In genomic region chr17:83126275-83126930, GRCh38 we compare ENCODE assay signal across 23 cellular contexts. TPM values are rescaled to one million over a fixed set of nuclear protein-coding genes. Genes with fewer than 3 reads are reported as not detected.
DNase-seq lines count a peak whose midpoint lies in the region; TF ChIP-seq lines count a peak whose summit lies in the region.
"Had no signal": no experiment of that assay in that cellular context is flagged by ENCODE, and none has a peak within 500 bp of the region (broad histone marks: within the 10 kb centered on the region; RNA-seq: fewer than 3 reads in every experiment).

No MANE protein-coding gene starts in this region.

- no peaks in the 10 kb centered on the region for H3K79me1 ChIP-seq in neuronal stem cell (ENCODE audit: low read depth, low read length)

- H2BK5ac ChIP-seq in neuronal stem cell (ENCODE audit: low read length): no peak overlapping the region

- H3K36me3 ChIP-seq in CD8-positive, alpha-beta memory T cell (ENCODE audit: insufficient read depth, low read length): no peaks in the 10 kb centered on the region
- no peaks in the 10 kb centered on the region for H3K36me3 ChIP-seq in neuronal stem cell (replicated peaks in 1 of 2; ENCODE audit: control insufficient read depth in 2 of 2, insufficient read depth in 2 of 2, low read length in 2 of 2)
- H3K36me3 ChIP-seq: esophagus muscularis mucosa had no signal

- CTCF ChIA-PET in CD8-positive, alpha-beta memory T cell (lab: Charles Lee): no interaction called here

- no peak overlapping the region for H3K4me2 ChIP-seq in neuronal stem cell (ENCODE audit: insufficient read depth, low read length, poor library complexity, severe bottlenecking)

- H3K9me3 ChIP-seq in CD8-positive, alpha-beta memory T cell (ENCODE audit: low read length): no peaks in the 10 kb centered on the region
- H3K9me3 ChIP-seq in neuronal stem cell (replicated peaks in 1 of 2; ENCODE audit: control insufficient read depth in 2 of 2, insufficient read depth in 1 of 2, low read depth in 1 of 2, low read length in 2 of 2): peaks cover 0 to 10% of the 10 kb centered on the region in 2 donors
- H3K9me3 ChIP-seq: esophagus muscularis mucosa had no signal

- no peak overlapping the region for H4K91ac ChIP-seq in neuronal stem cell (ENCODE audit: low read depth, low read length, poor library complexity)

- H2BK15ac ChIP-seq in neuronal stem cell (ENCODE audit: low read length): no peak overlapping the region

- H3K14ac ChIP-seq in neuronal stem cell (ENCODE audit: low read length): peak overlapping the region; percentile 14

- H3K9ac ChIP-seq in neuronal stem cell (ENCODE audit: low read depth, low read length, poor library complexity): no peak overlapping the region

- no peak overlapping the region for H4K8ac ChIP-seq in neuronal stem cell (ENCODE audit: low read depth, low read length)

- H2AK5ac ChIP-seq in neuronal stem cell (ENCODE audit: low read depth, low read length): peak overlapping the region; percentile 50

- peaks cover 12 to 23% (median 13%) of the 10 kb centered on the region in 3 donors for H3K27me3 Mint-ChIP-seq in CD14-positive monocyte (ENCODE audit: low read depth in 3 of 3)
- H3K27me3 Mint-ChIP-seq in CD8-positive, alpha-beta memory T cell: peaks cover 26 to 34% of the 10 kb centered on the region in 2 donors
- peaks cover 26% of the 10 kb centered on the region for H3K27me3 Mint-ChIP-seq in dendritic cell treated with granulocyte-macrophage colony-stimulating factor and Interleukin-4, amounts not matched to agents 40 ng/mL and 50 ng/mL, for 4 days

- no peak for TF ChIP-seq CTCF in CD14-positive monocyte (IDR thresholded peaks at IDR 0.05)

- H3K18ac ChIP-seq in neuronal stem cell (ENCODE audit: low read length): peak overlapping the region; percentile 35

- H3K27ac Mint-ChIP-seq in CD14-positive monocyte: peak overlapping the region; percentile 50 to 96 (median 90)
- peak overlapping the region in 5 of 8 donors; percentile 94 to 99 (median 96) for H3K27ac Mint-ChIP-seq in CD8-positive, alpha-beta memory T cell
- H3K27ac Mint-ChIP-seq in dendritic cell treated with granulocyte-macrophage colony-stimulating factor and Interleukin-4, amounts not matched to agents 40 ng/mL and 50 ng/mL, for 4 days: peak overlapping the region; percentile 90
- H3K27ac Mint-ChIP-seq: activated CD4-positive, alpha-beta T cell treated with anti-CD3 and anti-CD28 coated beads, Interleukin-2, amount 10 ng/mL, durations not matched to agents 7 days and 5 days; activated naive CD4-positive, alpha-beta T cell treated with anti-CD3 and anti-CD28 coated beads, Interleukin-2, amount 50 U/mL, for 24 hours; CD4-positive, CD25-positive, alpha-beta regulatory T cell had no signal

- H3K4me3 Mint-ChIP-seq in CD14-positive monocyte: peak overlapping the region; percentile 85 to 93
- H3K4me3 Mint-ChIP-seq in CD8-positive, alpha-beta memory T cell: peak overlapping the region in 4 of 7 donors; percentile 28 to 89 (median 66)
- no peak overlapping the region for H3K4me3 Mint-ChIP-seq in dendritic cell treated with granulocyte-macrophage colony-stimulating factor and Interleukin-4, amounts not matched to agents 40 ng/mL and 50 ng/mL, for 4 days
- H3K4me3 Mint-ChIP-seq: activated CD4-positive, alpha-beta T cell treated with anti-CD3 and anti-CD28 coated beads, Interleukin-2, amount 10 ng/mL, durations not matched to agents 7 days and 5 days; activated CD8-positive, alpha-beta memory T cell treated with anti-CD3 and anti-CD28 coated beads, Interleukin-2, amount 10 ng/mL, durations not matched to agents 7 days and 5 days; activated naive CD4-positive, alpha-beta T cell treated with anti-CD3 and anti-CD28 coated beads, Interleukin-2, amount 50 U/mL, for 24 hours had no signal

- peaks cover 5 to 18% of the 10 kb centered on the region in 2 donors for H3K36me3 Mint-ChIP-seq in CD14-positive monocyte
- H3K36me3 Mint-ChIP-seq in CD8-positive, alpha-beta memory T cell: no peaks in the 10 kb centered on the region
- H3K36me3 Mint-ChIP-seq in dendritic cell treated with granulocyte-macrophage colony-stimulating factor and Interleukin-4, amounts not matched to agents 40 ng/mL and 50 ng/mL, for 4 days (ENCODE audit: low read depth): no peaks in the 10 kb centered on the region
- H3K36me3 Mint-ChIP-seq: activated naive CD4-positive, alpha-beta T cell treated with anti-CD3 and anti-CD28 coated beads, Interleukin-2, amount 50 U/mL, for 24 hours; CD4-positive, CD25-positive, alpha-beta regulatory T cell had no signal

- no peak overlapping the region for H3K4me3 ChIP-seq in CD8-positive, alpha-beta memory T cell (ENCODE audit: low read length)
- H3K4me3 ChIP-seq in neuronal stem cell (ENCODE audit: low read length in 2 of 2): no peak overlapping the region
- H3K4me3 ChIP-seq: esophagus muscularis mucosa, skin epidermis had no signal

- H3K4me1 ChIP-seq in CD8-positive, alpha-beta memory T cell (ENCODE audit: insufficient read depth, low read length): peaks cover 20% of the 10 kb centered on the region
- H3K4me1 ChIP-seq in neuronal stem cell (ENCODE audit: control insufficient read depth in 2 of 2, insufficient read depth in 1 of 2, low read depth in 1 of 2, low read length in 2 of 2): no peaks in the 10 kb centered on the region
- H3K4me1 ChIP-seq: esophagus muscularis mucosa, foreskin keratinocyte had no signal

- peaks cover 53% of the 10 kb centered on the region for H3K4me1 Mint-ChIP-seq in CD14-positive monocyte
- H3K4me1 Mint-ChIP-seq in CD8-positive, alpha-beta memory T cell: peaks cover 14 to 32% (median 15%) of the 10 kb centered on the region in 3 donors
- peaks cover 85% of the 10 kb centered on the region for H3K4me1 Mint-ChIP-seq in dendritic cell treated with granulocyte-macrophage colony-stimulating factor and Interleukin-4, amounts not matched to agents 40 ng/mL and 50 ng/mL, for 4 days (ENCODE audit: low read depth)

- POLR2A ChIA-PET in CD8-positive, alpha-beta memory T cell (lab: Charles Lee): no interaction called here

- H2BK12ac ChIP-seq in neuronal stem cell (ENCODE audit: low read length): no peak overlapping the region

- H3K23ac ChIP-seq in neuronal stem cell (ENCODE audit: low read depth, low read length, poor library complexity): peak overlapping the region; percentile 94

- H3K27ac ChIP-seq in CD8-positive, alpha-beta memory T cell (ENCODE audit: low read depth, low read length): no peak overlapping the region
- no peak overlapping the region for H3K27ac ChIP-seq in neuronal stem cell (replicated peaks; ENCODE audit: low read length)
- H3K27ac ChIP-seq: esophagus muscularis mucosa, foreskin keratinocyte had no signal

- H2AFZ ChIP-seq in neuronal stem cell (ENCODE audit: low read length): no peak overlapping the region

- DNase-seq in CD14-positive monocyte (ENCODE audit: low spot score) (no peak), neuronal stem cell (ENCODE audit: low spot score) (no peak), H4 (ENCODE audit: low spot score) (no peak), DMS114 treated with DMSO at 0.1 percent for 48 hours (lab: John Stamatoyannopoulos, UW; ENCODE audit: unreplicated experiment) (no peak)
- no peak for DNase-seq in CD8-positive, alpha-beta memory T cell
- no peak for DNase-seq in stimulated activated CD4-positive, alpha-beta T cell treated with anti-CD3 and anti-CD28 coated beads, Interleukin-12 subunit alpha, Interleukin-12 subunit beta, amount 100 ng/mL, for 4 hours
- DNase-seq: activated CD4-positive, alpha-beta T cell treated with anti-CD3 and anti-CD28 coated beads, Interleukin-2, amount 10 ng/mL, durations not matched to agents 7 days and 5 days; cortex of kidney; foreskin keratinocyte; GOT3; mesendoderm; NCI-H1048; NCI-H1694; NCI-H2171 treated with DMSO at 0.1 percent for 48 hours; NCI-H524 treated with DMSO at 0.1 percent for 48 hours; PC-3; stimulated activated CD4-positive, alpha-beta T cell treated with anti-CD3 and anti-CD28 coated beads, Interleukin-2, amount 100 ng/mL, for 48 hours had no signal

- H2BK120ac ChIP-seq in neuronal stem cell (ENCODE audit: low read depth, low read length): no peak overlapping the region

- no CpG with 5 or more reads among the region's 13 CpGs for WGBS in neuronal stem cell (ENCODE audit: extremely low coverage in 2 of 2, insufficient read length in 2 of 2, insufficient replicate concordance in 1 of 2), 2 donors

- H3K9me3 Mint-ChIP-seq in CD14-positive monocyte: peaks cover 0 to 2% (median 0%) of the 10 kb centered on the region in 7 donors
- H3K9me3 Mint-ChIP-seq in CD8-positive, alpha-beta memory T cell: peaks cover 0 to 2% (median 0%) of the 10 kb centered on the region in 5 donors
- no peaks in the 10 kb centered on the region for H3K9me3 Mint-ChIP-seq in dendritic cell treated with granulocyte-macrophage colony-stimulating factor and Interleukin-4, amounts not matched to agents 40 ng/mL and 50 ng/mL, for 4 days
- H3K9me3 Mint-ChIP-seq: activated naive CD4-positive, alpha-beta T cell treated with anti-CD3 and anti-CD28 coated beads, Interleukin-2, amount 50 U/mL, for 24 hours; CD4-positive, CD25-positive, alpha-beta regulatory T cell had no signal

- intact Hi-C loops in CD14-positive monocyte (cut with micrococcal nuclease): no loop called here
- intact Hi-C loops in dendritic cell treated with granulocyte-macrophage colony-stimulating factor and Interleukin-4, amounts not matched to agents 40 ng/mL and 50 ng/mL, for 4 days (cut with micrococcal nuclease): no loop called here

- H3K27me3 ChIP-seq in CD8-positive, alpha-beta memory T cell (ENCODE audit: insufficient read depth, low read length, poor library complexity, severe bottlenecking): peaks cover 12% of the 10 kb centered on the region
- peaks cover 2 to 40% (median 14%) of the 10 kb centered on the region in 3 experiments for H3K27me3 ChIP-seq in neuronal stem cell (ENCODE audit: control insufficient read depth in 3 of 3, insufficient read depth in 3 of 3, low read depth in 1 of 3, low read length in 3 of 3)

- no peak overlapping the region for H3K4ac ChIP-seq in neuronal stem cell (ENCODE audit: low read length)

RNA-seq across cellular contexts. Expression of gene METRNL, which starts 47.0 kb away (rescaled TPM):
- polyA plus RNA-seq in CD14-positive monocyte: 10 to 100 TPM; 13.1 to 29.8 TPM
- 10 to 100 TPM; 22.3 to 22.9 TPM for total RNA-seq in CD8-positive, alpha-beta memory T cell
- polyA plus RNA-seq in CD8-positive, alpha-beta memory T cell: 2.6 TPM
- 12.8 TPM for polyA plus RNA-seq in neuronal stem cell (2013, experiment 1 of 2)
- polyA plus RNA-seq in neuronal stem cell (2013, experiment 2 of 2): 14.7 TPM
- total RNA-seq in H4 (2014; rRNA removed; shearing (Covaris generic)): 36.6 and 47.8 TPM in 2 replicates
